ENCODE assay signal across 8 cellular contexts in genomic region chr1:161390559-161390858, GRCh38. TPM values are rescaled to one million over a fixed set of nuclear protein-coding genes. Genes with fewer than 3 reads are reported as not detected.
DNase-seq lines count a peak whose midpoint lies in the region; ATAC-seq, FAIRE-seq and TF ChIP-seq lines count a peak whose summit lies in the region.

No MANE protein-coding gene starts in this region.

- peak overlapping the region; percentile 91 for H3K4me2 ChIP-seq in BLaER1
- peak overlapping the region; percentile 98 for H3K4me2 ChIP-seq in HepG2 (ENCODE audit: low read depth, low read length)

- H3K27me3 ChIP-seq in BLaER1: no peaks in the 10 kb centered on the region
- H3K27me3 ChIP-seq in HepG2 (ENCODE audit: control insufficient read depth in 1 of 2, insufficient read depth in 2 of 2, low read length in 2 of 2): no peaks in the 10 kb centered on the region; a peak in 1 of 5 replicates

- H3K36me3 ChIP-seq in BLaER1 (no peaks in the 10 kb centered on the region), HepG2 (replicated peaks in 1 of 2; ENCODE audit: control insufficient read depth in 1 of 2, insufficient read depth in 2 of 2, low read length in 2 of 2) (no peaks in the 10 kb centered on the region)

- TF ChIP-seq EP300 in HepG2 (IDR thresholded peaks at IDR 0.05; ENCODE audit: low read depth in 2 of 2, low read length in 2 of 2) (no peak), HepG2 (CRISPR knock-in tag; IDR thresholded peaks at IDR 0.05; ENCODE audit: borderline replicate concordance) (no peak)

- TF ChIP-seq POLR2A in HepG2 (IDR thresholded peaks at IDR 0.05; ENCODE audit: insufficient read depth in 1 of 2, low read depth in 2 of 2, low read length in 2 of 2): no peak

- in situ Hi-C loops in HepG2 (cut with HindIII; ENCODE audit: extremely low pct_ligation_motif_present, low pct_unique_long_range_greater_than_20kb): no loop called here

- H3K9ac ChIP-seq in BLaER1: peak overlapping the region; percentile 84
- H3K9ac ChIP-seq in HepG2 (ENCODE audit: insufficient read depth, low read depth, low read length): peak overlapping the region; percentile 88

- H4K20me1 ChIP-seq in BLaER1 (no peaks in the 10 kb centered on the region), HepG2 (ENCODE audit: insufficient read depth, low read length) (no peaks in the 10 kb centered on the region)

- ATAC-seq in activated naive CD8-positive, alpha-beta T cell treated with anti-CD3 and anti-CD28 coated beads, Interleukin-2, amount 50 U/mL, for 24 hours: no peak
- no peak; the same call in 1 of the 3 replicates for ATAC-seq in HepG2

- TF ChIP-seq CTCF in HepG2 (CRISPR knock-in tag; IDR thresholded peaks at IDR 0.05): no peak
- TF ChIP-seq CTCF in type B pancreatic cell (conservative IDR thresholded peaks at IDR 0.05): no peak

- H3K27me3 Mint-ChIP-seq in activated naive CD8-positive, alpha-beta T cell treated with anti-CD3 and anti-CD28 coated beads, Interleukin-2, amount 50 U/mL, for 24 hours: no peaks in the 10 kb centered on the region
- H3K27me3 Mint-ChIP-seq in type B pancreatic cell: no peaks in the 10 kb centered on the region

- peaks cover 47% of the 10 kb centered on the region for H3K4me1 Mint-ChIP-seq in activated naive CD8-positive, alpha-beta T cell treated with anti-CD3 and anti-CD28 coated beads, Interleukin-2, amount 50 U/mL, for 24 hours
- peaks cover 7% of the 10 kb centered on the region for H3K4me1 Mint-ChIP-seq in type B pancreatic cell (ENCODE audit: unreplicated experiment)

- H3K9me3 Mint-ChIP-seq in activated naive CD8-positive, alpha-beta T cell treated with anti-CD3 and anti-CD28 coated beads, Interleukin-2, amount 50 U/mL, for 24 hours: no peaks in the 10 kb centered on the region
- no peaks in the 10 kb centered on the region for H3K9me3 Mint-ChIP-seq in type B pancreatic cell

- H3K27ac ChIP-seq in BLaER1 (peak overlapping the region; percentile 64), HepG2 (ENCODE audit: extremely low read length, insufficient read depth, low read length) (peak overlapping the region; percentile 46)

- peak overlapping the region; percentile 93 for H3K27ac Mint-ChIP-seq in activated naive CD8-positive, alpha-beta T cell treated with anti-CD3 and anti-CD28 coated beads, Interleukin-2, amount 50 U/mL, for 24 hours
- peak overlapping the region; percentile 93 for H3K27ac Mint-ChIP-seq in type B pancreatic cell

- peak overlapping the region; percentile 83 for H3K4me3 Mint-ChIP-seq in activated naive CD8-positive, alpha-beta T cell treated with anti-CD3 and anti-CD28 coated beads, Interleukin-2, amount 50 U/mL, for 24 hours
- peak overlapping the region; percentile 94 for H3K4me3 Mint-ChIP-seq in type B pancreatic cell

- no peak for FAIRE-seq in HepG2 (lab: Jason Lieb, UNC)

- 10% methylated on average over 13 of the region's 13 CpGs for WGBS in HepG2 (ENCODE audit: low lambda C conversion rate)

- peaks cover 17% of the 10 kb centered on the region for H3K4me1 ChIP-seq in BLaER1
- peaks cover 50% of the 10 kb centered on the region for H3K4me1 ChIP-seq in HepG2 (ENCODE audit: insufficient read depth, low read length)

- no peak for DNase-seq in HEK293T (ENCODE audit: extremely low spot score)
- no peak for DNase-seq in activated naive CD8-positive, alpha-beta T cell treated with anti-CD3 and anti-CD28 coated beads, Interleukin-2, amount 50 U/mL, for 24 hours
- no peak for DNase-seq in HepG2 (ENCODE audit: low spot score)
- no peak for DNase-seq in type B pancreatic cell (ENCODE audit: extremely low spot score, unreplicated experiment)
- DNase-seq in OCI-M2 (lab: John Stamatoyannopoulos, UW; ENCODE audit: unreplicated experiment): no peak
- no peak for DNase-seq in KG1 (lab: John Stamatoyannopoulos, UW)
- no peak for DNase-seq in effector CD8-positive, alpha-beta T cell (lab: John Stamatoyannopoulos, UW)

- no peak for TF ChIP-seq RAD21 in HepG2 (CRISPR knock-in tag; IDR thresholded peaks at IDR 0.05)

- no peaks in the 10 kb centered on the region for H3K79me2 ChIP-seq in HepG2 (ENCODE audit: insufficient read depth, low read length)

- TSS peak; percentile 90 for BruUV-seq in HepG2 (replicated peaks; lab: Mats Ljungman, UMichigan)

- peaks cover 2% of the 10 kb centered on the region for H3K36me3 Mint-ChIP-seq in activated naive CD8-positive, alpha-beta T cell treated with anti-CD3 and anti-CD28 coated beads, Interleukin-2, amount 50 U/mL, for 24 hours (ENCODE audit: low read depth)
- no peaks in the 10 kb centered on the region for H3K36me3 Mint-ChIP-seq in type B pancreatic cell

- H3K4me3 ChIP-seq in BLaER1 (peak overlapping the region; percentile 80), HepG2 (replicated peaks in 1 of 3; ENCODE audit: insufficient read depth in 1 of 3, low read depth in 2 of 3, low read length in 3 of 3) (peak overlapping the region; percentile 66 to 97 (median 80))

- CTCF ChIA-PET in HEK293T (lab: Yijun Ruan, JAX): interaction anchor here (0.6 to 1.8 kb wide), 2 partner anchors 8 to 194 kb away, joined by 3 to 4 read pairs; no protein-coding TSS in a partner anchor
- CTCF ChIA-PET in HepG2 (lab: Yijun Ruan, JAX; ENCODE audit: low intra/inter-chr PET ratio, low total read pairs): no interaction called here

- no peaks in the 10 kb centered on the region for H3K9me3 ChIP-seq in BLaER1
- no peaks in the 10 kb centered on the region for H3K9me3 ChIP-seq in HepG2 (ENCODE audit: low read length)

- intact Hi-C loops in HepG2 (cut with micrococcal nuclease; ENCODE audit: unreplicated experiment): loop anchor here (1.0 kb wide), 1 partner anchor 8 kb away; no protein-coding TSS in a partner anchor

- H2AFZ ChIP-seq in HepG2 (ENCODE audit: low read length): no peak overlapping the region

- POLR2A ChIA-PET in HEK293T (lab: Yijun Ruan, JAX): interaction anchor here (0.7 to 1.0 kb wide), 2 partner anchors 188 to 194 kb away, joined by 3 read pairs; partner anchors contain the start of gene NDUFS2
- POLR2A ChIA-PET in HepG2 (lab: Yijun Ruan, JAX): interaction anchor here (2.3 to 2.4 kb wide), 2 partner anchors 76 to 170 kb away, joined by 5 to 10 read pairs; partner anchors contain the start of gene SDHC

TF ChIP-seq in HEK293T, 16 proteins besides CTCF, POLR2A, EP300 and RAD21:
- TF ChIP-seq L3MBTL2 (conservative IDR thresholded peaks at IDR 0.05) (peak; percentile 6; the same call in 1 of the 2 replicates), FOXM1 (IDR thresholded peaks at IDR 0.05; ENCODE audit: borderline replicate concordance) (no peak), ARNT (IDR thresholded peaks at IDR 0.05) (no peak)

TF ChIP-seq in HepG2, 621 proteins besides CTCF, POLR2A, EP300 and RAD21 (continues in another document):
- TF ChIP-seq ZKSCAN8 (CRISPR knock-in tag; IDR thresholded peaks at IDR 0.05; ENCODE audit: borderline replicate concordance): no peak
- TF ChIP-seq AHR (CRISPR knock-in tag; IDR thresholded peaks at IDR 0.05): no peak
- TF ChIP-seq DNMT3B (CRISPR knock-in tag; conservative IDR thresholded peaks at IDR 0.05): no peak
- no peak for TF ChIP-seq ZBTB38 (CRISPR knock-in tag; IDR thresholded peaks at IDR 0.05)
- TF ChIP-seq ZSCAN9 (CRISPR knock-in tag; IDR thresholded peaks at IDR 0.05; ENCODE audit: borderline replicate concordance): no peak
- TF ChIP-seq HNRNPLL (IDR thresholded peaks at IDR 0.05; ENCODE audit: low read depth, low read length, poor library complexity, severe bottlenecking): peak; percentile 54
- no peak for TF ChIP-seq ZNF670 (CRISPR knock-in tag; IDR thresholded peaks at IDR 0.05; ENCODE audit: borderline replicate concordance)
- no peak for TF ChIP-seq ZNF780A (CRISPR knock-in tag; IDR thresholded peaks at IDR 0.05)
- TF ChIP-seq ZNF777 (CRISPR knock-in tag; IDR thresholded peaks at IDR 0.05): no peak
- TF ChIP-seq MIER2 (CRISPR knock-in tag; IDR thresholded peaks at IDR 0.05): no peak
- TF ChIP-seq ZNF431 (CRISPR knock-in tag; IDR thresholded peaks at IDR 0.05; ENCODE audit: borderline replicate concordance, low read depth): 0 out of 2 replicates have a peak, but pooled peaks have one; percentile 44
- no peak for TF ChIP-seq KAT2B (IDR thresholded peaks at IDR 0.05; ENCODE audit: borderline replicate concordance, low read depth, low read length)
- peak; percentile 49; the same call in 1 of the 2 replicates for TF ChIP-seq PHF20 (CRISPR knock-in tag; IDR thresholded peaks at IDR 0.05)
- TF ChIP-seq ZNF709 (CRISPR knock-in tag; IDR thresholded peaks at IDR 0.05): no peak
- TF ChIP-seq BORCS8-MEF2B (CRISPR knock-in tag; IDR thresholded peaks at IDR 0.05): peak; percentile 12; the same call in 1 of the 2 replicates
- no peak for TF ChIP-seq HOXA5 (CRISPR knock-in tag; IDR thresholded peaks at IDR 0.05)
- peak; percentile 16; the same call in 1 of the 2 replicates for TF ChIP-seq ZFX (CRISPR knock-in tag; IDR thresholded peaks at IDR 0.05; ENCODE audit: low read depth)
- TF ChIP-seq NPAS2 (CRISPR knock-in tag; IDR thresholded peaks at IDR 0.05; ENCODE audit: borderline replicate concordance): no peak

RNA-seq across cellular contexts. Expression of gene CFAP126, which starts 22.8 kb away (rescaled TPM):
- not detected in 2 replicates for total RNA-seq in HepG2 (2016; rRNA removed; fragmentation: Illumina TruSeq; extraction: Trizol)
- not detected in 2 replicates for total RNA-seq in HepG2 (2016; cell fraction: cytosol; rRNA removed; fragmentation: Illumina TruSeq; extraction: Trizol; ENCODE audit: low read depth)
- total RNA-seq in HepG2 (2016; cell fraction: insoluble cytoplasmic fraction; rRNA removed; fragmentation: Illumina TruSeq; extraction: Trizol): not detected in 2 replicates
- not detected in 2 replicates for total RNA-seq in HepG2 (2016; cell fraction: membrane; rRNA removed; fragmentation: Illumina TruSeq; extraction: Trizol)
- total RNA-seq in HepG2 (2016; cell fraction: nucleus; rRNA removed; fragmentation: Illumina TruSeq; extraction: Trizol): not detected in 2 replicates
- polyA plus RNA-seq in HepG2 (2011; rRNA removed): not detected in 2 replicates
- polyA plus RNA-seq in HepG2 (2011; cell fraction: cytosol; rRNA removed): not detected in 2 replicates
- polyA plus RNA-seq in HepG2 (2011; cell fraction: nucleus; rRNA removed): not detected in 2 replicates
- not detected in 2 replicates for polyA plus RNA-seq in HepG2 (2012)
- polyA plus RNA-seq in HepG2 (2016; cell fraction: cytosol; fragmentation: Illumina TruSeq; extraction: Trizol; ENCODE audit: low read depth): not detected in 2 replicates
- polyA plus RNA-seq in HepG2 (2016; cell fraction: insoluble cytoplasmic fraction; fragmentation: Illumina TruSeq; extraction: Trizol; ENCODE audit: low read depth): not detected in 2 replicates
- not detected in 2 replicates for polyA plus RNA-seq in HepG2 (2016; cell fraction: membrane; fragmentation: Illumina TruSeq; extraction: Trizol; ENCODE audit: low read depth)
- polyA plus RNA-seq in HepG2 (2016; cell fraction: nucleus; fragmentation: Illumina TruSeq; extraction: Trizol; ENCODE audit: insufficient read depth, low read depth): not detected in 2 replicates
- not detected in 2 replicates for polyA minus RNA-seq in HepG2 (2011; rRNA and poly(A)+ RNA removed; ENCODE audit: low replicate concordance)
- not detected in 2 replicates for polyA minus RNA-seq in HepG2 (2011; cell fraction: cytosol; rRNA and poly(A)+ RNA removed)
- not detected in 2 replicates for polyA minus RNA-seq in HepG2 (2011; cell fraction: nucleus; rRNA and poly(A)+ RNA removed)
- total RNA-seq in type B pancreatic cell (ENCODE audit: low replicate concordance): 0.76 and 13.5 TPM in 2 replicates
